12 cellular contexts compared by ENCODE assay signal in genomic region chr12:53004582-53004981, GRCh38. TPM values are rescaled to one million over a fixed set of nuclear protein-coding genes. Genes with fewer than 3 reads are reported as not detected.
DNase-seq lines count a peak whose midpoint lies in the region; ATAC-seq, FAIRE-seq and TF ChIP-seq lines count a peak whose summit lies in the region.
"Had no signal": no experiment of that assay in that cellular context is flagged by ENCODE, and none has a peak within 500 bp of the region (broad histone marks: within the 10 kb centered on the region; RNA-seq: fewer than 3 reads in every experiment).

No MANE protein-coding gene starts in this region.

- peak overlapping the region; percentile 79 for H3K4me2 ChIP-seq in HepG2 (ENCODE audit: low read depth, low read length)
- H3K4me2 ChIP-seq in SU-DHL-6 (ENCODE audit: low read depth, low read length, poor library complexity, severe bottlenecking) = peak overlapping the region; percentile 86

- no peak for TF ChIP-seq EP300 in HepG2 (IDR thresholded peaks at IDR 0.05; ENCODE audit: low read depth in 2 of 2, low read length in 2 of 2)
- no peak for TF ChIP-seq EP300 in HepG2 (CRISPR knock-in tag; IDR thresholded peaks at IDR 0.05; ENCODE audit: borderline replicate concordance)
- no peak for TF ChIP-seq EP300 in esophagus muscularis mucosa (IDR thresholded peaks at IDR 0.05)

- H4K20me1 ChIP-seq in HepG2 (ENCODE audit: insufficient read depth, low read length) = peaks cover 27% of the 10 kb centered on the region
- peaks cover 16% of the 10 kb centered on the region for H4K20me1 ChIP-seq in SU-DHL-6 (ENCODE audit: low read depth, low read length)

- TF ChIP-seq RAD21 in HepG2 (CRISPR knock-in tag; IDR thresholded peaks at IDR 0.05) = no peak

- peak overlapping the region; percentile 82; the same call in 1 of the 2 replicates for H3K9ac ChIP-seq in HepG2 (ENCODE audit: insufficient read depth, low read depth, low read length)
- H3K9ac ChIP-seq in SU-DHL-6 (ENCODE audit: low read length) = no peak overlapping the region

- intact Hi-C loops in HepG2 (cut with micrococcal nuclease; ENCODE audit: unreplicated experiment) = no loop called here
- intact Hi-C loops in right lobe of liver (cut with DNase I) = no loop called here
- intact Hi-C loops in vagina (cut with DNase I) = no loop called here
- intact Hi-C loops in esophagus muscularis mucosa (cut with DNase I) = no loop called here
- intact Hi-C loops in pancreas (cut with DNase I) = no loop called here

- H3K27me3 ChIP-seq in HepG2 (ENCODE audit: control insufficient read depth in 1 of 2, insufficient read depth in 2 of 2, low read length in 2 of 2) (no peaks in the 10 kb centered on the region; a peak in 1 of 5 replicates), right lobe of liver (no peaks in the 10 kb centered on the region), SU-DHL-6 (ENCODE audit: low read length) (no peaks in the 10 kb centered on the region), vagina (no peaks in the 10 kb centered on the region), esophagus muscularis mucosa (peaks cover 0 to 12% (median 0%) of the 10 kb centered on the region in 4 donors), pancreas (no peaks in the 10 kb centered on the region)

- H3K27ac ChIP-seq in HepG2 (ENCODE audit: extremely low read length, insufficient read depth, low read length) = no peak overlapping the region
- no peak overlapping the region for H3K27ac ChIP-seq in right lobe of liver
- no peak overlapping the region for H3K27ac ChIP-seq in SU-DHL-6 (ENCODE audit: low read depth, low read length)
- peak overlapping the region; percentile 97 for H3K27ac ChIP-seq in vagina
- no peak overlapping the region for H3K27ac ChIP-seq in esophagus muscularis mucosa (replicated peaks in 1 of 4)
- no peak overlapping the region for H3K27ac ChIP-seq in pancreas
- H3K27ac ChIP-seq: thoracic aorta had no signal

- no peak for ATAC-seq in HepG2
- no peak for ATAC-seq in right lobe of liver
- ATAC-seq in GM18861 (IDR thresholded peaks at IDR 0.05; ENCODE audit: unreplicated experiment) = no peak
- ATAC-seq in pancreas = no peak
- ATAC-seq: left colon had no signal

- H2AFZ ChIP-seq in HepG2 (ENCODE audit: low read length) = no peak overlapping the region
- no peak overlapping the region for H2AFZ ChIP-seq in SU-DHL-6 (ENCODE audit: low read depth, low read length, severe bottlenecking)

- no peak for TF ChIP-seq CTCF in HepG2 (CRISPR knock-in tag; IDR thresholded peaks at IDR 0.05)
- no peak for TF ChIP-seq CTCF in right lobe of liver (IDR thresholded peaks at IDR 0.05)
- no peak for TF ChIP-seq CTCF in SU-DHL-6 (IDR thresholded peaks at IDR 0.05; ENCODE audit: insufficient read depth, low read length, poor library complexity, severe bottlenecking)
- no peak for TF ChIP-seq CTCF in fibroblast of villous mesenchyme (IDR thresholded peaks at IDR 0.05; ENCODE audit: insufficient read depth, low read depth, low read length)
- TF ChIP-seq CTCF in vagina (IDR thresholded peaks at IDR 0.05) = no peak
- no peak for TF ChIP-seq CTCF in esophagus muscularis mucosa (IDR thresholded peaks at IDR 0.05)
- no peak for TF ChIP-seq CTCF in pancreas (IDR thresholded peaks at IDR 0.05)

- FAIRE-seq in HepG2 (lab: Jason Lieb, UNC) (no peak), pancreas (lab: Jason Lieb, UNC) (no peak)
- FAIRE-seq: colon had no signal

- H3F3A ChIP-seq in SU-DHL-6 (ENCODE audit: insufficient read depth) = peaks cover 6% of the 10 kb centered on the region

- CTCF ChIA-PET in HepG2 (lab: Yijun Ruan, JAX; ENCODE audit: low intra/inter-chr PET ratio, low total read pairs) = no interaction called here

- peaks cover 39% of the 10 kb centered on the region for H3K4me1 ChIP-seq in HepG2 (ENCODE audit: insufficient read depth, low read length)
- peaks cover 0 to 31% (median 14%) of the 10 kb centered on the region in 4 donors for H3K4me1 ChIP-seq in right lobe of liver
- H3K4me1 ChIP-seq in vagina = peaks cover 46% of the 10 kb centered on the region
- peaks cover 36 to 41% (median 39%) of the 10 kb centered on the region in 4 donors for H3K4me1 ChIP-seq in esophagus muscularis mucosa
- peaks cover 12 to 23% (median 18%) of the 10 kb centered on the region in 3 donors for H3K4me1 ChIP-seq in pancreas

- H3K36me3 ChIP-seq in HepG2 (replicated peaks in 1 of 2; ENCODE audit: control insufficient read depth in 1 of 2, insufficient read depth in 2 of 2, low read length in 2 of 2) (peaks cover 0 to 11% of the 10 kb centered on the region in 2 experiments; a peak in 3 of 5 replicates), right lobe of liver (peaks cover 0 to 4% (median 0%) of the 10 kb centered on the region in 4 donors), SU-DHL-6 (ENCODE audit: low read length) (peaks cover 18% of the 10 kb centered on the region), vagina (no peaks in the 10 kb centered on the region), esophagus muscularis mucosa (peaks cover 0 to 4% (median 0%) of the 10 kb centered on the region in 4 donors), pancreas (no peaks in the 10 kb centered on the region)
- H3K36me3 ChIP-seq: thoracic aorta had no signal

- H3K4me3 ChIP-seq in HepG2 (replicated peaks in 1 of 3; ENCODE audit: insufficient read depth in 1 of 3, low read depth in 2 of 3, low read length in 3 of 3) (no peak overlapping the region), right lobe of liver (no peak overlapping the region), SU-DHL-6 (ENCODE audit: insufficient read depth, low read length, poor library complexity, severe bottlenecking) (no peak overlapping the region), fibroblast of villous mesenchyme (ENCODE audit: low read depth, low read length) (peak overlapping the region; percentile 100), vagina (no peak overlapping the region), esophagus muscularis mucosa (no peak overlapping the region), pancreas (no peak overlapping the region)

- TF ChIP-seq POLR2A in HepG2 (IDR thresholded peaks at IDR 0.05; ENCODE audit: insufficient read depth in 1 of 2, low read depth in 2 of 2, low read length in 2 of 2) = 0 out of 4 replicates have a peak, but pooled peaks of 1 of the 2 experiments have one; percentile 11
- no peak for TF ChIP-seq POLR2A in right lobe of liver (IDR thresholded peaks at IDR 0.05)
- TF ChIP-seq POLR2A in vagina (IDR thresholded peaks at IDR 0.05) = no peak
- TF ChIP-seq POLR2A in esophagus muscularis mucosa (IDR thresholded peaks at IDR 0.05; ENCODE audit: low read depth) = no peak

- H3K79me2 ChIP-seq in HepG2 (ENCODE audit: insufficient read depth, low read length) = peaks cover 33% of the 10 kb centered on the region
- peaks cover 33% of the 10 kb centered on the region for H3K79me2 ChIP-seq in SU-DHL-6 (ENCODE audit: insufficient read depth, low read length)

- in situ Hi-C loops in HepG2 (cut with HindIII; ENCODE audit: extremely low pct_ligation_motif_present, low pct_unique_long_range_greater_than_20kb) = no loop called here

- WGBS in HepG2 (ENCODE audit: low lambda C conversion rate) = 99% methylated on average over 2 of the region's 2 CpGs
- 95% methylated on average over 2 of the region's 2 CpGs for WGBS in right lobe of liver (ENCODE audit: insufficient coverage, low coverage, low lambda C conversion rate, missing lambda C conversion rate)
- 85% methylated on average over 2 of the region's 2 CpGs for WGBS in esophagus muscularis mucosa
- WGBS in pancreas, 2 donors = 79 to 84% methylated on average over 2 of the region's 2 CpGs

- POLR2A ChIA-PET in HepG2 (lab: Yijun Ruan, JAX) = interaction anchor here (2.1 to 4.0 kb wide), 2 partner anchors 10 to 98 kb away, joined by 12 to 159 read pairs; partner anchors contain the start of gene SOAT2

- H3K9me2 ChIP-seq in SU-DHL-6 (replicated peaks; ENCODE audit: insufficient read depth, low read length) = no peaks in the 10 kb centered on the region

- BruUV-seq in HepG2 (replicated peaks; lab: Mats Ljungman, UMichigan) = no TSS peak

- DNase-seq in HepG2 (ENCODE audit: low spot score) = no peak
- no peak for DNase-seq in right lobe of liver
- peak; percentile 91 for DNase-seq in fibroblast of villous mesenchyme (ENCODE audit: low read depth)
- no peak for DNase-seq in vagina (ENCODE audit: extremely low spot score in 2 of 2)
- DNase-seq in esophagus muscularis mucosa (ENCODE audit: extremely low spot score) = no peak
- no peak for DNase-seq in pancreas
- DNase-seq: activated CD4-positive, CD25-positive, alpha-beta regulatory T cell treated with anti-CD3 and anti-CD28 coated beads, Interleukin-2, amount 50 U/mL, for 72 hours had no signal

- H3K9me3 ChIP-seq in HepG2 (ENCODE audit: low read length) (no peaks in the 10 kb centered on the region), right lobe of liver (no peaks in the 10 kb centered on the region), SU-DHL-6 (ENCODE audit: insufficient read depth, low read length) (no peaks in the 10 kb centered on the region), vagina (no peaks in the 10 kb centered on the region), esophagus muscularis mucosa (no peaks in the 10 kb centered on the region), pancreas (no peaks in the 10 kb centered on the region)
- H3K9me3 ChIP-seq: thoracic aorta had no signal

RNA-seq across cellular contexts. Expression of gene EIF4B, which starts 1.7 kb away (rescaled TPM):
- 548 and 779 TPM in 2 replicates for total RNA-seq in HepG2 (2016; rRNA removed; fragmentation: Illumina TruSeq; extraction: Trizol)
- 127 and 150 TPM in 2 replicates for total RNA-seq in HepG2 (2016; cell fraction: cytosol; rRNA removed; fragmentation: Illumina TruSeq; extraction: Trizol; ENCODE audit: low read depth)
- 568 and 746 TPM in 2 replicates for total RNA-seq in HepG2 (2016; cell fraction: insoluble cytoplasmic fraction; rRNA removed; fragmentation: Illumina TruSeq; extraction: Trizol)
- 454 and 551 TPM in 2 replicates for total RNA-seq in HepG2 (2016; cell fraction: membrane; rRNA removed; fragmentation: Illumina TruSeq; extraction: Trizol)
- 263 and 291 TPM in 2 replicates for total RNA-seq in HepG2 (2016; cell fraction: nucleus; rRNA removed; fragmentation: Illumina TruSeq; extraction: Trizol)
- 327 and 416 TPM in 2 replicates for polyA plus RNA-seq in HepG2 (2011; rRNA removed)
- 501 and 516 TPM in 2 replicates for polyA plus RNA-seq in HepG2 (2011; cell fraction: cytosol; rRNA removed)
- polyA plus RNA-seq in HepG2 (2011; cell fraction: nucleus; rRNA removed) = 203 and 222 TPM in 2 replicates
- 450 and 479 TPM in 2 replicates for polyA plus RNA-seq in HepG2 (2012)
- 74.7 and 91.4 TPM in 2 replicates for polyA plus RNA-seq in HepG2 (2016; cell fraction: cytosol; fragmentation: Illumina TruSeq; extraction: Trizol; ENCODE audit: low read depth)
- 445 and 458 TPM in 2 replicates for polyA plus RNA-seq in HepG2 (2016; cell fraction: insoluble cytoplasmic fraction; fragmentation: Illumina TruSeq; extraction: Trizol; ENCODE audit: low read depth)
- polyA plus RNA-seq in HepG2 (2016; cell fraction: membrane; fragmentation: Illumina TruSeq; extraction: Trizol; ENCODE audit: low read depth) = 254 and 316 TPM in 2 replicates
- 258 and 266 TPM in 2 replicates for polyA plus RNA-seq in HepG2 (2016; cell fraction: nucleus; fragmentation: Illumina TruSeq; extraction: Trizol; ENCODE audit: insufficient read depth, low read depth)
- polyA minus RNA-seq in HepG2 (2011; rRNA and poly(A)+ RNA removed; ENCODE audit: low replicate concordance) = 738 and 1,247 TPM in 2 replicates
- polyA minus RNA-seq in HepG2 (2011; cell fraction: cytosol; rRNA and poly(A)+ RNA removed) = 496 and 595 TPM in 2 replicates
- polyA minus RNA-seq in HepG2 (2011; cell fraction: nucleus; rRNA and poly(A)+ RNA removed) = 250 and 365 TPM in 2 replicates
- total RNA-seq in right lobe of liver = 100 to 1,000 TPM; 143 to 270 (median 180) TPM
- 838 and 849 TPM in 2 replicates for total RNA-seq in fibroblast of villous mesenchyme
- 339 TPM for total RNA-seq in vagina
- 100 to 1,000 TPM; 400 to 648 (median 576) TPM for total RNA-seq in esophagus muscularis mucosa
- total RNA-seq in pancreas = 100 to 1,000 TPM; 343 to 522 (median 446) TPM
- 10 to 100 TPM; 72.8 to 88.6 TPM for polyA plus RNA-seq in pancreas

RNA-seq across cellular contexts. Expression of gene TNS2, which starts 45.3 kb away (rescaled TPM):
- total RNA-seq in HepG2 (2016; rRNA removed; fragmentation: Illumina TruSeq; extraction: Trizol) (3.2 and 8.9 TPM in 2 replicates), right lobe of liver (100 to 1,000 TPM in 3 of 6 experiments, 10 to 100 TPM in 3; 50.5 to 139 (median 86.9) TPM), fibroblast of villous mesenchyme (36.7 and 46.1 TPM in 2 replicates), vagina (235 TPM), esophagus muscularis mucosa (100 to 1,000 TPM; 173 to 226 (median 202) TPM), pancreas (10 to 100 TPM; 22.7 to 52.6 (median 28.2) TPM)
- total RNA-seq in HepG2 (2016; cell fraction: cytosol; rRNA removed; fragmentation: Illumina TruSeq; extraction: Trizol; ENCODE audit: low read depth) = 3.1 and 5.0 TPM in 2 replicates
- 2.8 and 9.5 TPM in 2 replicates for total RNA-seq in HepG2 (2016; cell fraction: insoluble cytoplasmic fraction; rRNA removed; fragmentation: Illumina TruSeq; extraction: Trizol)
- 3.1 and 3.8 TPM in 2 replicates for total RNA-seq in HepG2 (2016; cell fraction: membrane; rRNA removed; fragmentation: Illumina TruSeq; extraction: Trizol)
- total RNA-seq in HepG2 (2016; cell fraction: nucleus; rRNA removed; fragmentation: Illumina TruSeq; extraction: Trizol) = 13.3 and 14.8 TPM in 2 replicates
- polyA plus RNA-seq in HepG2 (2011; rRNA removed) (18.0 and 20.4 TPM in 2 replicates), pancreas (100 to 1,000 TPM; 135 to 183 TPM)
- polyA plus RNA-seq in HepG2 (2011; cell fraction: cytosol; rRNA removed) = 3.9 and 6.8 TPM in 2 replicates
- polyA plus RNA-seq in HepG2 (2011; cell fraction: nucleus; rRNA removed) = 181 and 258 TPM in 2 replicates
- 13.0 and 15.3 TPM in 2 replicates for polyA plus RNA-seq in HepG2 (2012)
- polyA plus RNA-seq in HepG2 (2016; cell fraction: cytosol; fragmentation: Illumina TruSeq; extraction: Trizol; ENCODE audit: low read depth) = 0.96 and 1.4 TPM in 2 replicates
- 5.7 and 8.2 TPM in 2 replicates for polyA plus RNA-seq in HepG2 (2016; cell fraction: insoluble cytoplasmic fraction; fragmentation: Illumina TruSeq; extraction: Trizol; ENCODE audit: low read depth)
- 2.0 and 4.2 TPM in 2 replicates for polyA plus RNA-seq in HepG2 (2016; cell fraction: membrane; fragmentation: Illumina TruSeq; extraction: Trizol; ENCODE audit: low read depth)
- 34.1 and 49.0 TPM in 2 replicates for polyA plus RNA-seq in HepG2 (2016; cell fraction: nucleus; fragmentation: Illumina TruSeq; extraction: Trizol; ENCODE audit: insufficient read depth, low read depth)
- polyA minus RNA-seq in HepG2 (2011; rRNA and poly(A)+ RNA removed; ENCODE audit: low replicate concordance) = 34.0 and 38.3 TPM in 2 replicates
- 9.9 and 10.3 TPM in 2 replicates for polyA minus RNA-seq in HepG2 (2011; cell fraction: cytosol; rRNA and poly(A)+ RNA removed)
- polyA minus RNA-seq in HepG2 (2011; cell fraction: nucleus; rRNA and poly(A)+ RNA removed) = 63.8 and 80.3 TPM in 2 replicates

RNA-seq across cellular contexts. Expression of gene KRT18, which starts 55.7 kb away (rescaled TPM):
- total RNA-seq in HepG2 (2016; rRNA removed; fragmentation: Illumina TruSeq; extraction: Trizol) (618 and 762 TPM in 2 replicates), right lobe of liver (1,000 to 10,000 TPM in 2 of 6 experiments, 100 to 1,000 TPM in 4; 148 to 1,377 (median 478) TPM), fibroblast of villous mesenchyme (989 and 1,804 TPM in 2 replicates), vagina (93.1 TPM), esophagus muscularis mucosa (10 to 100 TPM; 19.7 to 42.5 (median 23.6) TPM), pancreas (100 to 1,000 TPM; 309 to 595 (median 384) TPM)
- 344 and 369 TPM in 2 replicates for total RNA-seq in HepG2 (2016; cell fraction: cytosol; rRNA removed; fragmentation: Illumina TruSeq; extraction: Trizol; ENCODE audit: low read depth)
- total RNA-seq in HepG2 (2016; cell fraction: insoluble cytoplasmic fraction; rRNA removed; fragmentation: Illumina TruSeq; extraction: Trizol) = 631 and 704 TPM in 2 replicates
- total RNA-seq in HepG2 (2016; cell fraction: membrane; rRNA removed; fragmentation: Illumina TruSeq; extraction: Trizol) = 289 and 321 TPM in 2 replicates
- total RNA-seq in HepG2 (2016; cell fraction: nucleus; rRNA removed; fragmentation: Illumina TruSeq; extraction: Trizol) = 291 and 298 TPM in 2 replicates
- polyA plus RNA-seq in HepG2 (2011; rRNA removed) (433 and 436 TPM in 2 replicates), pancreas (100 to 1,000 TPM; 526 to 610 TPM)
- polyA plus RNA-seq in HepG2 (2011; cell fraction: cytosol; rRNA removed) = 543 and 742 TPM in 2 replicates
- 328 and 341 TPM in 2 replicates for polyA plus RNA-seq in HepG2 (2011; cell fraction: nucleus; rRNA removed)
- 356 and 426 TPM in 2 replicates for polyA plus RNA-seq in HepG2 (2012)
- polyA plus RNA-seq in HepG2 (2016; cell fraction: cytosol; fragmentation: Illumina TruSeq; extraction: Trizol; ENCODE audit: low read depth) = 354 and 399 TPM in 2 replicates
- polyA plus RNA-seq in HepG2 (2016; cell fraction: insoluble cytoplasmic fraction; fragmentation: Illumina TruSeq; extraction: Trizol; ENCODE audit: low read depth) = 703 and 776 TPM in 2 replicates
- 250 and 261 TPM in 2 replicates for polyA plus RNA-seq in HepG2 (2016; cell fraction: membrane; fragmentation: Illumina TruSeq; extraction: Trizol; ENCODE audit: low read depth)
- polyA plus RNA-seq in HepG2 (2016; cell fraction: nucleus; fragmentation: Illumina TruSeq; extraction: Trizol; ENCODE audit: insufficient read depth, low read depth) = 432 and 466 TPM in 2 replicates
- polyA minus RNA-seq in HepG2 (2011; rRNA and poly(A)+ RNA removed; ENCODE audit: low replicate concordance) = 346 and 697 TPM in 2 replicates
- polyA minus RNA-seq in HepG2 (2011; cell fraction: cytosol; rRNA and poly(A)+ RNA removed) = 294 and 350 TPM in 2 replicates
- 138 and 164 TPM in 2 replicates for polyA minus RNA-seq in HepG2 (2011; cell fraction: nucleus; rRNA and poly(A)+ RNA removed)
